ENCODE assay signal across 9 cellular contexts in genomic region chr2:19488009-19488691, GRCh38.
A peak's percentile ranks its signal among the peaks of the same experiment; 100 is the strongest.
DNase-seq lines count a peak whose midpoint lies in the region; ATAC-seq lines count a peak whose summit lies in the region.
"Had no signal": no experiment of that assay in that cellular context is flagged by ENCODE, and none has a peak within 500 bp of the region (broad histone marks: within the 10 kb centered on the region; RNA-seq: fewer than 3 reads in every experiment).

No MANE protein-coding gene starts in this region.

- POLR2A ChIA-PET in activated CD8-positive, alpha-beta T cell treated with anti-CD3 and anti-CD28 coated beads, Interleukin-2, amount 10 ng/mL, durations not matched to agents 7 days and 5 days (lab: Charles Lee) = no interaction called here

- CTCF ChIA-PET in activated CD8-positive, alpha-beta T cell treated with anti-CD3 and anti-CD28 coated beads, Interleukin-2, amount 10 ng/mL, durations not matched to agents 7 days and 5 days (lab: Charles Lee) = no interaction called here

- H3K9me3 Mint-ChIP-seq in activated CD8-positive, alpha-beta T cell treated with anti-CD3 and anti-CD28 coated beads, Interleukin-2, amount 10 ng/mL, durations not matched to agents 7 days and 5 days (ENCODE audit: insufficient read depth) = no peaks in the 10 kb centered on the region

- no peak overlapping the region for H3K27ac Mint-ChIP-seq in activated CD8-positive, alpha-beta T cell treated with anti-CD3 and anti-CD28 coated beads, Interleukin-2, amount 10 ng/mL, durations not matched to agents 7 days and 5 days
- H3K27ac Mint-ChIP-seq: T-helper 1 cell treated with Interleukin-12 subunit alpha and Interleukin-12 subunit beta and Interleukin-4 antibody, amounts not matched to agents 30 μg/mL and 1 μg/mL, for 36 hours had no signal

- peaks cover 16% of the 10 kb centered on the region for H3K27me3 Mint-ChIP-seq in activated CD8-positive, alpha-beta T cell treated with anti-CD3 and anti-CD28 coated beads, Interleukin-2, amount 10 ng/mL, durations not matched to agents 7 days and 5 days (ENCODE audit: low read depth)

- H3K9me3 ChIP-seq in HAP-1 = no peaks in the 10 kb centered on the region

- H3K27me3 ChIP-seq in HAP-1 (ENCODE audit: low read depth) = no peaks in the 10 kb centered on the region

- in situ Hi-C loops in ACHN (cut with HindIII; ENCODE audit: low pct_ligation_motif_present, low pct_unique_long_range_greater_than_20kb, low sequenced_read_pairs) (no loop called here), HAP-1 (cut with MboI; ENCODE audit: low sequenced_read_pairs) (no loop called here)

- H3K4me3 Mint-ChIP-seq in activated CD8-positive, alpha-beta T cell treated with anti-CD3 and anti-CD28 coated beads, Interleukin-2, amount 10 ng/mL, durations not matched to agents 7 days and 5 days = no peak overlapping the region
- H3K4me3 Mint-ChIP-seq: T-helper 1 cell treated with Interleukin-12 subunit alpha and Interleukin-12 subunit beta and Interleukin-4 antibody, amounts not matched to agents 30 μg/mL and 1 μg/mL, for 36 hours had no signal

- no peaks in the 10 kb centered on the region for H3K36me3 ChIP-seq in HAP-1 (replicated peaks)

- H3K4me3 ChIP-seq in HAP-1 = no peak overlapping the region

- H3K4me1 Mint-ChIP-seq in activated CD8-positive, alpha-beta T cell treated with anti-CD3 and anti-CD28 coated beads, Interleukin-2, amount 10 ng/mL, durations not matched to agents 7 days and 5 days (ENCODE audit: low read depth) = peaks cover 5% of the 10 kb centered on the region

- peak; percentile 90 for ATAC-seq in GM19395 (IDR thresholded peaks at IDR 0.05; ENCODE audit: unreplicated experiment)
- ATAC-seq in HG03159 (IDR thresholded peaks at IDR 0.05; ENCODE audit: unreplicated experiment) = peak; percentile 84
- no peak for ATAC-seq in activated CD8-positive, alpha-beta T cell treated with anti-CD3 and anti-CD28 coated beads, Interleukin-2, amount 10 ng/mL, durations not matched to agents 7 days and 5 days

- H3K4me1 ChIP-seq in HAP-1 = no peaks in the 10 kb centered on the region

- DNase-seq in ACHN (peak; percentile 73), NCI-H748 (lab: John Stamatoyannopoulos, UW; ENCODE audit: unreplicated experiment) (no peak), HAP-1 (ENCODE audit: low spot score in 2 of 2) (no peak), NCI-H187 treated with DMSO at 0.1 percent for 48 hours (lab: John Stamatoyannopoulos, UW) (no peak)
- DNase-seq in activated CD8-positive, alpha-beta T cell treated with anti-CD3 and anti-CD28 coated beads, Interleukin-2, amount 10 ng/mL, durations not matched to agents 7 days and 5 days = peak; percentile 23
- no peak for DNase-seq in NK-92 treated with Interleukin-12 subunit alpha and Interleukin-12 subunit beta, amount 100 ng/mL, for 24 hours (lab: John Stamatoyannopoulos, UW)

- H3K36me3 Mint-ChIP-seq in activated CD8-positive, alpha-beta T cell treated with anti-CD3 and anti-CD28 coated beads, Interleukin-2, amount 10 ng/mL, durations not matched to agents 7 days and 5 days (ENCODE audit: low read depth) = no peaks in the 10 kb centered on the region

Comparison
In these comparisons a context has a peak if more than half of its experiments do, and no peak if none do; other contexts are left out.
1. DNase-seq: peak in ACHN (single experiment) and activated CD8-positive, alpha-beta T cell treated with anti-CD3 and anti-CD28 coated beads, Interleukin-2, amount 10 ng/mL, durations not matched to agents 7 days and 5 days (single experiment); none in NCI-H748 (single experiment), NK-92 treated with Interleukin-12 subunit alpha and Interleukin-12 subunit beta, amount 100 ng/mL, for 24 hours (single experiment), HAP-1 (0 of 2) and NCI-H187 treated with DMSO at 0.1 percent for 48 hours (single experiment).